Comparison of ENCODE assay signal across 2 cellular contexts in the genomic region with DNA sequence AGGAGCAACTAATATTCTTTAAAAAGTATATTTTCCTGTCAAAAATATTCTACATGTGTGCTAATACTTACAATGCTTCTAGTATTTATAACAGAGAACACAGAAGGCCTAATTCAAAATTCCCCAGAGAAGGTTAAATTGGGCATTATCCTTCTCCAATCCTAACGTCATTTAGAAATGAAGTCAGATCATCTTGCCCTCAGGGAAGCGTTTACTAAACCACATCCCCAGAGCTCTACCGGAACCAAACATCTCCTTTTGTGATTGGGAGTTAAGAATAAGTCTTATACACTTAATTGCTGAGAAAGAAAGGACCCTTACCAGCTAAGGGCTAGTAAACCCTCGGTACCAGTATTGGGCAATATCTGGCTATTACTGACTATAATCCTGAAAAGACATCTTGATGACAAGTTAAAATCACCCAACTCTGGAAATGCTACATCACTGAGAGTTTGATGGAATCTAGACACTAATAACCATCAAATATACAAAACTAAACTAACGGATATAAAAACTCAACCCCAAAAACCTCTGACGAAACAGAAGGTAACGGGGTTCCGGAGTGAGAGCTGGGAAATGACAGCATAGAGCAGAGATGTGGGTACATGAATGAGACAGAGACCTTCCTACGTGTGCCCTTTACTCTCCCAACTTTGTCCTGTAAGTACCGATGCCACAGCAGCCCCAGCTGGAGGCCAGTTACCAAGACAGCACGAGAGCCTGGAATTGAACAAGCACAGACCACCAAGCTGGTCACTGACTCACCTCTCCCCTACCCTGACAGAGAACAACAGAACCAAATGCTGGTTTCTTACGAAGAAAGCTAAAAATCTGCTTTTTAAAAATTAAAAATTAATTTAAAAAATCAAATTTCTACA.
TF ChIP-seq lines count a peak whose summit lies in the region.

No MANE protein-coding gene starts in this region.

TF ChIP-seq in IMR-90, 13 proteins besides CTCF, POLR2A, EP300 and RAD21:
- no peak for TF ChIP-seq SMC3 (IDR thresholded peaks at IDR 0.05; ENCODE audit: low read depth, low read length)
- peak; percentile 49 for TF ChIP-seq CEBPB (IDR thresholded peaks at IDR 0.05; ENCODE audit: low read depth, low read length)
- no peak for TF ChIP-seq MXI1 (IDR thresholded peaks at IDR 0.05; ENCODE audit: borderline replicate concordance, low read depth, low read length)
- TF ChIP-seq, protein P1, sequence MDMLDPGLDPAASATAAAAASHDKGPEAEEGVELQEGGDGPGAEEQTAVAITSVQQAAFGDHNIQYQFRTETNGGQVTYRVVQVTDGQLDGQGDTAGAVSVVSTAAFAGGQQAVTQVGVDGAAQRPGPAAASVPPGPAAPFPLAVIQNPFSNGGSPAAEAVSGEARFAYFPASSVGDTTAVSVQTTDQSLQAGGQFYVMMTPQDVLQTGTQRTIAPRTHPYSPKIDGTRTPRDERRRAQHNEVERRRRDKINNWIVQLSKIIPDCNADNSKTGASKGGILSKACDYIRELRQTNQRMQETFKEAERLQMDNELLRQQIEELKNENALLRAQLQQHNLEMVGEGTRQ (IDR thresholded peaks at IDR 0.05; ENCODE audit: low read depth, low read length): no peak
- no peak for TF ChIP-seq MAFK (IDR thresholded peaks at IDR 0.05; ENCODE audit: low read depth, low read length)
TF ChIP-seq in IMR-90: peak in this region for 1.

TF ChIP-seq in H1, 55 proteins besides CTCF, POLR2A, EP300 and RAD21:
- 0 out of 2 replicates have a peak, but pooled peaks have one; percentile 1 for TF ChIP-seq CEBPB (IDR thresholded peaks at IDR 0.05; ENCODE audit: low read depth, low read length)
- TF ChIP-seq TCF12 (IDR thresholded peaks at IDR 0.05; ENCODE audit: low read depth, low read length): no peak
- TF ChIP-seq RXRA (IDR thresholded peaks at IDR 0.05; ENCODE audit: insufficient read depth, low read depth, low read length): no peak
- no peak for TF ChIP-seq KDM1A (IDR thresholded peaks at IDR 0.05; ENCODE audit: borderline replicate concordance, low read length)
